ENCODE assay signal across 9 cellular contexts in the genomic region with DNA sequence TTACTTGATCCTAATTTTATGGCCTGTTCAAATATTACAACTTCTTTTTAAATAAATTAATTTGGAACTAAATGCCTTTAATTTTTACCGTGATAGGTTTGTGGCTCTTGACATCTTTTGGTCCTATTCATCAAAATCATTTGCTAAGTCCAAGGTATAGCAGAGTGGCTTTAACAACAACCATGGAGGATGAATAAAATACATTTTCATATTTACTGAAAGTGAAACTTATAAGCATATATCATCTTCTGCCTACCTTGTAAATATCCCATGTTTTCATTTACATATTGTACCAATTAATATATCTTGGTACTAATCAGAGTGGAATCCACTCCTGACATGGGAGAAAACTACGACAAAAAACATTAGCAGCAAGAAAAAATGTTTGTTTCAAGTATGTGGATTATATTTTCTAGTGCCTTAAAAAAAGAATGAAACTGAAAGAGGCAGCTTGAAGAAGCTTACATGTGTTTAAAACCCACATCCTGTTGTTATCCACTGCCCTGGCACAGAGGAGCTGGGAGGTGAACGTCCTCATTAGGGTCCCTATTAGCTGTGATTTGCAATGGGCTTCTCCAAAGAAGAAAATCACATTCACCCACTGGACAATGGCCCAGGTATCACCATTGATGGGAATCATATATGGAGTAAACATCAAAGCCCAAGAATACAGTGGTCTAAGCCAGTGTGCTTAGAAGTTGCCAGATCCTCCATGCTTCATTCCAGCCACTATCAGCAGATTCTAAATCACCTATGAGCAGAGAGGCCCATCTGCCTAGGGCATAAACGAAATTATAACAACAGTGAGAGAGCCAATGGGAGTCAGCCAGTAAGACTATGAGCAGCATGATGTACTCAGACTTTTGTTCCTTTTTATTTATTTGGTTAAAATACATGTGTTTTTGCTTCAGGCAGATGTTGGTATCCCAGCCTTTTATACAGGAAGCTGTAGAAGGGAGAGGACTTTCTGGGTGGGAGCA.
DNase-seq lines count a peak whose midpoint lies in the region; ATAC-seq, FAIRE-seq and TF ChIP-seq lines count a peak whose summit lies in the region.
"Had no signal": no experiment of that assay in that cellular context is flagged by ENCODE, and none has a peak within 500 bp of the region (broad histone marks: within the 10 kb centered on the region; RNA-seq: fewer than 3 reads in every experiment).

No MANE protein-coding gene starts in this region.

- TF ChIP-seq POLR2A in breast epithelium (IDR thresholded peaks at IDR 0.05) = no peak

- no peak for DNase-seq in HFFc6
- DNase-seq in NCI-H226 = peak; percentile 36
- DNase-seq in breast epithelium (ENCODE audit: low spot score in 2 of 2) = no peak
- DNase-seq in occipital lobe (lab: John Stamatoyannopoulos, UW) = no peak
- no peak for DNase-seq in globus pallidus (ENCODE audit: low spot score)
- DNase-seq in HTR-8/SVneo (ENCODE audit: insufficient read length, low spot score) = no peak

- no peaks in the 10 kb centered on the region for H3K27me3 ChIP-seq in breast epithelium
- no peaks in the 10 kb centered on the region for H3K27me3 ChIP-seq in neutrophil

- H3K4me1 ChIP-seq in breast epithelium = peaks cover 9 to 46% of the 10 kb centered on the region in 2 donors
- H3K4me1 ChIP-seq in neutrophil (ENCODE audit: control insufficient read depth in 1 of 2, insufficient read depth in 1 of 2, low read depth in 1 of 2, low read length in 1 of 2) = peaks cover 65 to 83% of the 10 kb centered on the region in 2 experiments

- H3K27ac ChIP-seq in breast epithelium = peak overlapping the region; percentile 84 to 86
- H3K27ac ChIP-seq in neutrophil = peak overlapping the region; percentile 82
- H3K27ac ChIP-seq: VCaP had no signal

- H3K36me3 Mint-ChIP-seq in HFFc6 (ENCODE audit: low read depth) = peaks cover 18% of the 10 kb centered on the region

- H3K9me3 Mint-ChIP-seq in HFFc6 = no peaks in the 10 kb centered on the region

- FAIRE-seq in HTR-8/SVneo (lab: Jason Lieb, UNC) = no peak

- H3K9me3 ChIP-seq in breast epithelium = no peaks in the 10 kb centered on the region
- no peaks in the 10 kb centered on the region for H3K9me3 ChIP-seq in neutrophil

- peak overlapping the region; percentile 90 for H3K27ac Mint-ChIP-seq in HFFc6

- H3K4me3 Mint-ChIP-seq in HFFc6 = peak overlapping the region; percentile 77

- H3K4me1 Mint-ChIP-seq in HFFc6 (ENCODE audit: low read depth) = peaks cover 89% of the 10 kb centered on the region

- H3K4me3 ChIP-seq in breast epithelium (peak overlapping the region in 1 of 3 donors; percentile 31), neutrophil (ENCODE audit: low read depth in 1 of 2, low read length in 1 of 2) (peak overlapping the region in 1 of 2 experiments; percentile 33)

- no peaks in the 10 kb centered on the region for H3K36me3 ChIP-seq in breast epithelium
- H3K36me3 ChIP-seq in neutrophil = no peaks in the 10 kb centered on the region

- peaks cover 3% of the 10 kb centered on the region; the same call in 1 of the 2 replicates for H3K27me3 Mint-ChIP-seq in HFFc6 (ENCODE audit: insufficient read depth)

- intact Hi-C loops in breast epithelium (cut with DNase I; ENCODE audit: low total_unique reads) = no loop called here

- peak; percentile 71 for ATAC-seq in GM18519 (IDR thresholded peaks at IDR 0.05; ENCODE audit: low FRiP score, unreplicated experiment)

- TF ChIP-seq CTCF in HFFc6 (IDR thresholded peaks at IDR 0.05) (no peak), breast epithelium (IDR thresholded peaks at IDR 0.05) (no peak), neutrophil (IDR thresholded peaks at IDR 0.05) (no peak)
